ENCODE assay signal across 8 cellular contexts in the genomic region with DNA sequence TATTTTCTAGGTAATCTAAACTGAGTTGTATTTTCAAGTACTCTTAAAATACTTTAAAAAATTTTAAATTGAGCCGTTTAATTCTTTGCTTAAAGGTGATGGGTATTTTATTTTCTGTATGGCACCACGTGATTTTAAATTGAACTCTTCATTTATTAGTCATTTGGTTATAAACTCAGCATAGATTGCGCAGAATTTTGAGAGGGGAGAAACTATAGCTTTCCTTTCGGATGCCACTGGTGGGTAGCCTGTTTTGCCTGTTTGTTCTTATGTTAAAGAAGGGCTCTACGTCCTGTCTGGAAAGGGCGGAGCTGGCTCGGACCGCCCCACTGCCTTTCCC. TPM values are rescaled to one million over a fixed set of nuclear protein-coding genes. Genes with fewer than 3 reads are reported as not detected.
DNase-seq lines count a peak whose midpoint lies in the region; ATAC-seq and TF ChIP-seq lines count a peak whose summit lies in the region.

No MANE protein-coding gene starts in this region.

- TF ChIP-seq CTCF in DOHH2 (IDR thresholded peaks at IDR 0.05; ENCODE audit: low read depth, low read length, poor library complexity, severe bottlenecking), result no peak
- no peak for TF ChIP-seq CTCF in epithelial cell of proximal tubule (conservative IDR thresholded peaks at IDR 0.05; ENCODE audit: low read depth, low read length)
- TF ChIP-seq CTCF in psoas muscle (IDR thresholded peaks at IDR 0.05), result no peak

- H3K4me2 ChIP-seq in DOHH2 (ENCODE audit: low read length), result peak overlapping the region; percentile 70

- in situ Hi-C loops in HAP-1 (cut with MboI; ENCODE audit: low sequenced_read_pairs), result no loop called here

- 4 to 5% (median 4%) methylated on average over 8 of the region's 8 CpGs for WGBS in psoas muscle, 3 donors

- intact Hi-C loops in psoas muscle (cut with DNase I), result loop anchor here (2.0 kb wide), 2 partner anchors 19 to 21 kb away; no protein-coding TSS in a partner anchor

- H3K4me3 ChIP-seq in DOHH2 (ENCODE audit: low read length) (peak overlapping the region; percentile 58), SJSA1 (peak overlapping the region; percentile 82), epithelial cell of proximal tubule (ENCODE audit: low read depth, low read length) (peak overlapping the region; percentile 39), psoas muscle (peak overlapping the region; percentile 91), HAP-1 (no peak overlapping the region)

- no peak for DNase-seq in SJSA1 (ENCODE audit: low read depth in 1 of 2, low spot score in 2 of 2)
- DNase-seq in epithelial cell of proximal tubule (ENCODE audit: low read depth), result no peak
- DNase-seq in psoas muscle, result no peak
- no peak for DNase-seq in iPS-NIHi7 (ENCODE audit: extremely low spot score)
- DNase-seq in HAP-1 (ENCODE audit: low spot score in 2 of 2), result no peak
- no peak for DNase-seq in AG20443 (ENCODE audit: low spot score)
- DNase-seq in NCI-H82 treated with DMSO at 0.1 percent for 48 hours (lab: John Stamatoyannopoulos, UW; ENCODE audit: unreplicated experiment), result no peak

- no peaks in the 10 kb centered on the region for H3K9me2 ChIP-seq in DOHH2 (replicated peaks; ENCODE audit: control insufficient read depth, low read length)

- H3K9me3 ChIP-seq in DOHH2 (ENCODE audit: control insufficient read depth, insufficient read depth, low read length), result no peaks in the 10 kb centered on the region
- H3K9me3 ChIP-seq in SJSA1 (replicated peaks), result no peaks in the 10 kb centered on the region
- H3K9me3 ChIP-seq in psoas muscle, result no peaks in the 10 kb centered on the region
- H3K9me3 ChIP-seq in HAP-1, result no peaks in the 10 kb centered on the region

- peaks cover 44% of the 10 kb centered on the region for H3K79me2 ChIP-seq in DOHH2 (ENCODE audit: control insufficient read depth, low read length)

- H3F3A ChIP-seq in DOHH2 (ENCODE audit: control insufficient read depth, insufficient read depth), result peaks cover 14% of the 10 kb centered on the region

- peak overlapping the region; percentile 27 for H3K27ac ChIP-seq in DOHH2 (ENCODE audit: low read depth, low read length)
- H3K27ac ChIP-seq in SJSA1, result no peak overlapping the region
- H3K27ac ChIP-seq in psoas muscle, result peak overlapping the region; percentile 91

- H3K4me1 ChIP-seq in DOHH2 (ENCODE audit: control insufficient read depth, low read length) (peaks cover 12% of the 10 kb centered on the region), SJSA1 (replicated peaks) (0 out of 2 replicates have a peak, but pooled peaks cover 3% of the 10 kb centered on the region), psoas muscle (peaks cover 8% of the 10 kb centered on the region), HAP-1 (peaks cover 21% of the 10 kb centered on the region)

- H4K20me1 ChIP-seq in DOHH2 (ENCODE audit: control insufficient read depth, insufficient read depth, low read depth, low read length), result no peaks in the 10 kb centered on the region

- H3K36me3 ChIP-seq in DOHH2 (ENCODE audit: control insufficient read depth, low read length) (peaks cover 42% of the 10 kb centered on the region), SJSA1 (peaks cover 60% of the 10 kb centered on the region), psoas muscle (ENCODE audit: insufficient read depth in 1 of 2, low read depth in 1 of 2) (peaks cover 2 to 65% of the 10 kb centered on the region in 2 donors), HAP-1 (replicated peaks) (peaks cover 30% of the 10 kb centered on the region)

- ATAC-seq in psoas muscle, result no peak

- no peaks in the 10 kb centered on the region for H3K27me3 ChIP-seq in DOHH2 (ENCODE audit: control insufficient read depth, low read length)
- H3K27me3 ChIP-seq in SJSA1 (replicated peaks), result no peaks in the 10 kb centered on the region
- H3K27me3 ChIP-seq in psoas muscle (ENCODE audit: insufficient read depth in 3 of 3, low read length in 2 of 3), result no peaks in the 10 kb centered on the region
- H3K27me3 ChIP-seq in HAP-1 (ENCODE audit: low read depth), result no peaks in the 10 kb centered on the region

RNA-seq across cellular contexts. Expression of a gene that starts 0.4 kb away (rescaled TPM):
- 7.2 and 14.8 TPM in 2 replicates for total RNA-seq in SJSA1 (2014; rRNA removed; shearing (Covaris generic))
- total RNA-seq in epithelial cell of proximal tubule (12.2 and 13.2 TPM in 2 replicates), psoas muscle (10 to 100 TPM; 12.5 to 24.7 (median 16.2) TPM)
- 1 to 10 TPM; 6.5 to 9.1 (median 7.8) TPM for polyA plus RNA-seq in psoas muscle

RNA-seq across cellular contexts. Expression of a gene that starts 22.6 kb away (rescaled TPM):
- total RNA-seq in SJSA1 (2014; rRNA removed; shearing (Covaris generic)), result 168 and 216 TPM in 2 replicates
- total RNA-seq in epithelial cell of proximal tubule, result 102 and 129 TPM in 2 replicates
- 100 to 1,000 TPM in 3 of 4 donors, 10 to 100 TPM in 1; 80.6 to 178 (median 116) TPM for total RNA-seq in psoas muscle
- 100 to 1,000 TPM; 144 to 292 (median 171) TPM for polyA plus RNA-seq in psoas muscle

RNA-seq across cellular contexts. Expression of a gene that starts 34.2 kb away (rescaled TPM):
- 64.4 and 81.4 TPM in 2 replicates for total RNA-seq in SJSA1 (2014; rRNA removed; shearing (Covaris generic))
- total RNA-seq in epithelial cell of proximal tubule (79.4 and 105 TPM in 2 replicates), psoas muscle (10 to 100 TPM; 14.2 to 22.3 (median 19.4) TPM)
- 10 to 100 TPM in 2 of 3 donors, 1 to 10 TPM in 1; 6.9 to 16.1 (median 12.9) TPM for polyA plus RNA-seq in psoas muscle
